1 cellular context compared by ENCODE assay signal in the genomic region with DNA sequence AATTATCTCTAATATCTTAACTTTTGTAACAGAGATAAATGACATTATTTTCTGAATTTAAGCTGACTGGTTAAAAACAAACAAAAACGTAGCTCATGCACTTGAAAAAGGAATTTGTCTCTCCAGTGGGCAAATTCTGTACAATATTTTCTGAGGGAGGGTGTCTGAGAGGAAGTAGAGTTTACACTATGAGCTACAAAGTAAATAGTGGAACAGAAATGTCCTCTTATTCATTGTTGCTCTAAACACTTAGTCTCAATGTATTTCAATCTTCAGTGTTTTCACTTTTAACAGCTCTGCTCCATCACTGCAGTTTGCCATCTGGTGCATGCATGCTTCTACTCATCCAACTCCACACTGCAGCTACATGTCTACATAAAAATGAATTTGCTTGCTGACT.
TF ChIP-seq lines count a peak whose summit lies in the region.

No MANE protein-coding gene starts in this region.

TF ChIP-seq in H1, 55 proteins besides CTCF, POLR2A, EP300 and RAD21 (continued from another document):
- TF ChIP-seq KDM5A (IDR thresholded peaks at IDR 0.05; ENCODE audit: low read length) = no peak
- no peak for TF ChIP-seq CEBPB (IDR thresholded peaks at IDR 0.05; ENCODE audit: low read depth, low read length)
- TF ChIP-seq, protein P1, sequence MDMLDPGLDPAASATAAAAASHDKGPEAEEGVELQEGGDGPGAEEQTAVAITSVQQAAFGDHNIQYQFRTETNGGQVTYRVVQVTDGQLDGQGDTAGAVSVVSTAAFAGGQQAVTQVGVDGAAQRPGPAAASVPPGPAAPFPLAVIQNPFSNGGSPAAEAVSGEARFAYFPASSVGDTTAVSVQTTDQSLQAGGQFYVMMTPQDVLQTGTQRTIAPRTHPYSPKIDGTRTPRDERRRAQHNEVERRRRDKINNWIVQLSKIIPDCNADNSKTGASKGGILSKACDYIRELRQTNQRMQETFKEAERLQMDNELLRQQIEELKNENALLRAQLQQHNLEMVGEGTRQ (IDR thresholded peaks at IDR 0.05; ENCODE audit: low read length) = no peak
- TF ChIP-seq RBBP5 (IDR thresholded peaks at IDR 0.05; ENCODE audit: borderline replicate concordance, low read depth, low read length) = no peak
